In the genomic region with DNA sequence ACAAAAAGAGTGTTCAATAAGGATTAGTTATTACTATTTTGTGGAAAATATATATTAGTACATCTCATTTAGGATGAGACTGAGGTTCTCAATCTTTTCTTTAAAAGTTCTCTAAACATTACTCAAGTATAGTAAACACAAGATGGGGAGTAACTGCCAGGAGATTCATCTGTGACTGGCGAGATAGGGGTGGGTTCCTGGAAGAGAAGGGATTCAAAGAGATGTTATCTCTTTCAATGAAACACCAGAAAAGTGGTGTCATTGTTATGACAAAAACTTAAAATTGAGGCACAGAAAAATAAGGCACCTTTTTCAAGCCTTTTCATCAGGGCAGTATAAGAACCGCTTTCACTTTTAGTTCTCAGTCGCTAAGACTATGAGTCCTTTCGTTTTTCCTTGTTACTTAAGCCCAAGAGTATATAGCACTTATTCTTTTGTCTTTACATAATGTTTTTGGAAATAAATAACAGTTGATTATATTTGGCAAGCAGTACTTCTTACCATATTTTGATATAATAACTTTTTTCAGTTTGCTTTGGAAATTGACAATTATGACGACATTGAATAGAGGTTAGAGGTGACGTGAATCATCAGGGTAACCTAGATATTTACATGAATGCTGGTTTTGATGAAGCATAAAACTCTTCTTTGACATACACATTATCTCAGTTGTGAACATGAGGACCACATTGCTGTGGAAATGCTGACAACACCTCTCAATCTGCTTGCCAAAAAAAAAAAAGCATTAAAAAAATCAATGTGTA, we compare ENCODE assay signal across 1 cellular context.
TF ChIP-seq lines count a peak whose summit lies in the region.

No MANE protein-coding gene starts in this region.

TF ChIP-seq in K562, 482 proteins besides CTCF, POLR2A, EP300 and RAD21 (continued from another document and continues in another):
- TF ChIP-seq ATF7 (IDR thresholded peaks at IDR 0.05): peak; percentile 54; the same call in 1 of the 2 replicates
- no peak for TF ChIP-seq BRD9 (IDR thresholded peaks at IDR 0.05; ENCODE audit: low read depth, partially characterized antibody)
- TF ChIP-seq RBM25 (IDR thresholded peaks at IDR 0.05; ENCODE audit: low read depth, low read length, severe bottlenecking): no peak
- no peak for TF ChIP-seq NFRKB (IDR thresholded peaks at IDR 0.05; ENCODE audit: low read depth)
- TF ChIP-seq BRD4 (IDR thresholded peaks at IDR 0.05): no peak
- TF ChIP-seq SP1 (CRISPR knock-in tag; IDR thresholded peaks at IDR 0.05): no peak
- TF ChIP-seq RCOR1 (IDR thresholded peaks at IDR 0.05; ENCODE audit: borderline replicate concordance in 1 of 2, low read depth in 2 of 2, low read length in 2 of 2): peak in 1 of 2 experiments; percentile 75; a peak in 2 of 4 replicates
- no peak for TF ChIP-seq ZNF146 (CRISPR knock-in tag; IDR thresholded peaks at IDR 0.05; ENCODE audit: unreplicated experiment)
- TF ChIP-seq, protein P1, sequence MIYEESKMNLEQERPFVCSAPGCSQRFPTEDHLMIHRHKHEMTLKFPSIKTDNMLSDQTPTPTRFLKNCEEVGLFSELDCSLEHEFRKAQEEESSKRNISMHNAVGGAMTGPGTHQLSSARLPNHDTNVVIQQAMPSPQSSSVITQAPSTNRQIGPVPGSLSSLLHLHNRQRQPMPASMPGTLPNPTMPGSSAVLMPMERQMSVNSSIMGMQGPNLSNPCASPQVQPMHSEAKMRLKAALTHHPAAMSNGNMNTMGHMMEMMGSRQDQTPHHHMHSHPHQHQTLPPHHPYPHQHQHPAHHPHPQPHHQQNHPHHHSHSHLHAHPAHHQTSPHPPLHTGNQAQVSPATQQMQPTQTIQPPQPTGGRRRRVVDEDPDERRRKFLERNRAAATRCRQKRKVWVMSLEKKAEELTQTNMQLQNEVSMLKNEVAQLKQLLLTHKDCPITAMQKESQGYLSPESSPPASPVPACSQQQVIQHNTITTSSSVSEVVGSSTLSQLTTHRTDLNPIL (CRISPR knock-in tag; IDR thresholded peaks at IDR 0.05): no peak
- no peak for TF ChIP-seq FOXP1 (CRISPR knock-in tag; IDR thresholded peaks at IDR 0.05)
- no peak for TF ChIP-seq ZFPM2 (CRISPR knock-in tag; IDR thresholded peaks at IDR 0.05)
- TF ChIP-seq, protein P2, sequence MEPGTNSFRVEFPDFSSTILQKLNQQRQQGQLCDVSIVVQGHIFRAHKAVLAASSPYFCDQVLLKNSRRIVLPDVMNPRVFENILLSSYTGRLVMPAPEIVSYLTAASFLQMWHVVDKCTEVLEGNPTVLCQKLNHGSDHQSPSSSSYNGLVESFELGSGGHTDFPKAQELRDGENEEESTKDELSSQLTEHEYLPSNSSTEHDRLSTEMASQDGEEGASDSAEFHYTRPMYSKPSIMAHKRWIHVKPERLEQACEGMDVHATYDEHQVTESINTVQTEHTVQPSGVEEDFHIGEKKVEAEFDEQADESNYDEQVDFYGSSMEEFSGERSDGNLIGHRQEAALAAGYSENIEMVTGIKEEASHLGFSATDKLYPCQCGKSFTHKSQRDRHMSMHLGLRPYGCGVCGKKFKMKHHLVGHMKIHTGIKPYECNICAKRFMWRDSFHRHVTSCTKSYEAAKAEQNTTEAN (CRISPR knock-in tag; IDR thresholded peaks at IDR 0.05): no peak
- TF ChIP-seq ZNF316 (IDR thresholded peaks at IDR 0.05): no peak
- TF ChIP-seq SAFB2 (IDR thresholded peaks at IDR 0.05; ENCODE audit: borderline replicate concordance, low read depth, low read length, severe bottlenecking): no peak
- no peak for TF ChIP-seq FOS (IDR thresholded peaks at IDR 0.05; ENCODE audit: extremely low read depth, insufficient read length)
- TF ChIP-seq NFIX (CRISPR knock-in tag; IDR thresholded peaks at IDR 0.05; ENCODE audit: low read depth): no peak
- TF ChIP-seq, protein P3, sequence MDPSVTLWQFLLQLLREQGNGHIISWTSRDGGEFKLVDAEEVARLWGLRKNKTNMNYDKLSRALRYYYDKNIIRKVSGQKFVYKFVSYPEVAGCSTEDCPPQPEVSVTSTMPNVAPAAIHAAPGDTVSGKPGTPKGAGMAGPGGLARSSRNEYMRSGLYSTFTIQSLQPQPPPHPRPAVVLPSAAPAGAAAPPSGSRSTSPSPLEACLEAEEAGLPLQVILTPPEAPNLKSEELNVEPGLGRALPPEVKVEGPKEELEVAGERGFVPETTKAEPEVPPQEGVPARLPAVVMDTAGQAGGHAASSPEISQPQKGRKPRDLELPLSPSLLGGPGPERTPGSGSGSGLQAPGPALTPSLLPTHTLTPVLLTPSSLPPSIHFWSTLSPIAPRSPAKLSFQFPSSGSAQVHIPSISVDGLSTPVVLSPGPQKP (CRISPR knock-in tag; IDR thresholded peaks at IDR 0.05): no peak
- TF ChIP-seq EP400 (IDR thresholded peaks at IDR 0.05): peak; percentile 19; the same call in 1 of the 2 replicates
- TF ChIP-seq IRF2 (CRISPR knock-in tag; IDR thresholded peaks at IDR 0.05): no peak
- TF ChIP-seq MEIS2 (IDR thresholded peaks at IDR 0.05; ENCODE audit: partially characterized antibody): peak; percentile 40
- TF ChIP-seq, protein P4, sequence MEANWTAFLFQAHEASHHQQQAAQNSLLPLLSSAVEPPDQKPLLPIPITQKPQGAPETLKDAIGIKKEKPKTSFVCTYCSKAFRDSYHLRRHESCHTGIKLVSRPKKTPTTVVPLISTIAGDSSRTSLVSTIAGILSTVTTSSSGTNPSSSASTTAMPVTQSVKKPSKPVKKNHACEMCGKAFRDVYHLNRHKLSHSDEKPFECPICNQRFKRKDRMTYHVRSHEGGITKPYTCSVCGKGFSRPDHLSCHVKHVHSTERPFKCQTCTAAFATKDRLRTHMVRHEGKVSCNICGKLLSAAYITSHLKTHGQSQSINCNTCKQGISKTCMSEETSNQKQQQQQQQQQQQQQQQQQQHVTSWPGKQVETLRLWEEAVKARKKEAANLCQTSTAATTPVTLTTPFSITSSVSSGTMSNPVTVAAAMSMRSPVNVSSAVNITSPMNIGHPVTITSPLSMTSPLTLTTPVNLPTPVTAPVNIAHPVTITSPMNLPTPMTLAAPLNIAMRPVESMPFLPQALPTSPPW (CRISPR knock-in tag; IDR thresholded peaks at IDR 0.05): no peak; the same call in 1 of the 2 replicates
- no peak for TF ChIP-seq ZNF589 (CRISPR knock-in tag; IDR thresholded peaks at IDR 0.05; ENCODE audit: low read depth)
- TF ChIP-seq ETV1 (tag; conservative IDR thresholded peaks at IDR 0.05; ENCODE audit: low read depth): no peak
- peak in 1 of 2 experiments; percentile 64; a peak in 2 of 4 replicates for TF ChIP-seq KDM1A (IDR thresholded peaks at IDR 0.05)
- no peak for TF ChIP-seq CC2D1A (IDR thresholded peaks at IDR 0.05)
- TF ChIP-seq, protein P5, sequence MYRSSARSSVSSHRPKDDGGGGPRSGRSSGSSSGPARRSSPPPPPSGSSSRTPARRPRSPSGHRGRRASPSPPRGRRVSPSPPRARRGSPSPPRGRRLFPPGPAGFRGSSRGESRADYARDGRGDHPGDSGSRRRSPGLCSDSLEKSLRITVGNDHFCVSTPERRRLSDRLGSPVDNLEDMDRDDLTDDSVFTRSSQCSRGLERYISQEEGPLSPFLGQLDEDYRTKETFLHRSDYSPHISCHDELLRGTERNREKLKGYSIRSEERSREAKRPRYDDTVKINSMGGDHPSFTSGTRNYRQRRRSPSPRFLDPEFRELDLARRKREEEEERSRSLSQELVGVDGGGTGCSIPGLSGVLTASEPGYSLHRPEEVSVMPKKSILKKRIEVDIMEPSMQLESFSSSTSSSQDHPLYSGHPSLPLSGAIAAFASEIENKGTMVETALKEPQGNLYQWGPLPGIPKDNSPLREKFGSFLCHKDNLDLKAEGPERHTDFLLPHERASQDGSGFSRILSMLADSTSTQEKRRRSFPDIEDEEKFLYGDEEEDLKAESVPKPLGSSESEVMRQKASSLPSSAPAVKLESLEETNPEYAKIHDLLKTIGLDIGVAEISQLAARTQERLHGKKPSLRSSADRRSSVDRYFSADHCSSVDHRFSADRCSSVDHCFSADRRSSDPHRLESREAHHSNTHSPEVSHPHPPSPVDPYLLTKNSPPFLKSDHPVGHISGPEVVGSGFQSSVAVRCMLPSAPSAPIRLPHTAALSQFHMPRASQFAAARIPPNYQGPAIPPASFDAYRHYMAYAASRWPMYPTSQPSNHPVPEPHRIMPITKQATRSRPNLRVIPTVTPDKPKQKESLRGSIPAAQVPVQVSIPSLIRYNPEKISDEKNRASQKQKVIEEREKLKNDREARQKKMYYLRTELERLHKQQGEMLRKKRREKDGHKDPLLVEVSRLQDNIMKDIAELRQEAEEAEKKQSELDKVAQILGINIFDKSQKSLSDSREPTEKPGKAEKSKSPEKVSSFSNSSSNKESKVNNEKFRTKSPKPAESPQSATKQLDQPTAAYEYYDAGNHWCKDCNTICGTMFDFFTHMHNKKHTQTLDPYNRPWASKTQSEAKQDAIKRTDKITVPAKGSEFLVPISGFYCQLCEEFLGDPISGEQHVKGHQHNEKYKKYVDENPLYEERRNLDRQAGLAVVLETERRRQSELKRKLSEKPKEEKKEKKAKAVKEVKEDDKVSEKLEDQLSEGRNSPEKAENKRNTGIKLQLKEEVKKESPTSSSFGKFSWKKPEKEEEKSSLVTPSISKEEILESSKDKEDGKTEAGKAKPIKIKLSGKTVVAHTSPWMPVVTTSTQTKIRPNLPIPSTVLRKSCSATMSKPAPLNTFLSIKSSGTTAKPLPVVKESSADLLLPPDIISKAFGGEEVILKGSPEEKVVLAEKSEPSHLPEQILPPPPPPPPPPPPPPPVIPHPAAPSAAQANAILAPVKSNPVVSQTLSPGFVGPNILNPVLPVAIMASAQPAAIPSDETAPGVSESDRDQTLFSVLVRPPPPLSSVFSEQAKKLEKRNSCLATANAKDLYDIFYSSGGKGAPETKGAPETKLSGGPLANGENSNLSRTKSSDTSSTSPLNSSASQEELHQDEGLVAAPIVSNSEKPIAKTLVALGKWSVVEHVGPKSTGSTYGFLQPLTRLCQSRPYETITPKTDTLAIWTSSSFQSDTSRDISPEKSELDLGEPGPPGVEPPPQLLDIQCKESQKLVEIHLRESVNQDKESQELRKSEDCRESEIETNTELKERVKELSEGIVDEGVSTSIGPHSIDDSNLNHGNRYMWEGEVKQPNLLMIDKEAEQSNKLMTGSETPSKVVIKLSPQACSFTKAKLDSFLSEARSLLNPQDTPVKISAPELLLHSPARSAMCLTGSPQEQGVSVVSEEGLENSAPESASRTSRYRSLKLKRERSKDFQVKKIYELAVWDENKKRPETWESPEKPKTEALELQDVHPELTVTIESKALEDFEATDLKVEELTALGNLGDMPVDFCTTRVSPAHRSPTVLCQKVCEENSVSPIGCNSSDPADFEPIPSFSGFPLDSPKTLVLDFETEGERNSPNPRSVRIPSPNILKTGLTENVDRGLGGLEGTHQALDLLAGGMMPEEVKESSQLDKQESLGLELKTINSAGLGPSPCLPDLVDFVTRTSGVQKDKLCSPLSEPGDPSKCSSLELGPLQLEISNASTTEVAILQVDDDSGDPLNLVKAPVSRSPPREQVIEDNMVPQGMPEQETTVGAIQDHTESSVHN (IDR thresholded peaks at IDR 0.05; ENCODE audit: borderline replicate concordance in 1 of 2, low read depth in 1 of 2): peak in 1 of 2 experiments; percentile 41; a peak in 1 of 4 replicates
- TF ChIP-seq PHB2 (IDR thresholded peaks at IDR 0.05; ENCODE audit: low read depth): no peak
- TF ChIP-seq, protein P6, sequence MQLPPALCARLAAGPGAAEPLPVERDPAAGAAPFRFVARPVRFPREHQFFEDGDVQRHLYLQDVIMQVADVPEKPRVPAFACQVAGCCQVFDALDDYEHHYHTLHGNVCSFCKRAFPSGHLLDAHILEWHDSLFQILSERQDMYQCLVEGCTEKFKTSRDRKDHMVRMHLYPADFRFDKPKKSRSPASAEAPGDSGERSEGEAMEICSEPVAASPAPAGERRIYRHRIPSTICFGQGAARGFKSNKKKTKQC (CRISPR knock-in tag; IDR thresholded peaks at IDR 0.05): no peak
- TF ChIP-seq, protein P7, sequence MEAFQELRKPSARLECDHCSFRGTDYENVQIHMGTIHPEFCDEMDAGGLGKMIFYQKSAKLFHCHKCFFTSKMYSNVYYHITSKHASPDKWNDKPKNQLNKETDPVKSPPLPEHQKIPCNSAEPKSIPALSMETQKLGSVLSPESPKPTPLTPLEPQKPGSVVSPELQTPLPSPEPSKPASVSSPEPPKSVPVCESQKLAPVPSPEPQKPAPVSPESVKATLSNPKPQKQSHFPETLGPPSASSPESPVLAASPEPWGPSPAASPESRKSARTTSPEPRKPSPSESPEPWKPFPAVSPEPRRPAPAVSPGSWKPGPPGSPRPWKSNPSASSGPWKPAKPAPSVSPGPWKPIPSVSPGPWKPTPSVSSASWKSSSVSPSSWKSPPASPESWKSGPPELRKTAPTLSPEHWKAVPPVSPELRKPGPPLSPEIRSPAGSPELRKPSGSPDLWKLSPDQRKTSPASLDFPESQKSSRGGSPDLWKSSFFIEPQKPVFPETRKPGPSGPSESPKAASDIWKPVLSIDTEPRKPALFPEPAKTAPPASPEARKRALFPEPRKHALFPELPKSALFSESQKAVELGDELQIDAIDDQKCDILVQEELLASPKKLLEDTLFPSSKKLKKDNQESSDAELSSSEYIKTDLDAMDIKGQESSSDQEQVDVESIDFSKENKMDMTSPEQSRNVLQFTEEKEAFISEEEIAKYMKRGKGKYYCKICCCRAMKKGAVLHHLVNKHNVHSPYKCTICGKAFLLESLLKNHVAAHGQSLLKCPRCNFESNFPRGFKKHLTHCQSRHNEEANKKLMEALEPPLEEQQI (IDR thresholded peaks at IDR 0.05): peak; percentile 62
- TF ChIP-seq ZNF695 (CRISPR knock-in tag; IDR thresholded peaks at IDR 0.05): no peak
- TF ChIP-seq HMG20B (CRISPR knock-in tag; IDR thresholded peaks at IDR 0.05): no peak
- no peak for TF ChIP-seq CXXC5 (CRISPR knock-in tag; IDR thresholded peaks at IDR 0.05)
- 0 out of 2 replicates have a peak, but pooled peaks have one; percentile 48 for TF ChIP-seq ZNF766 (CRISPR knock-in tag; conservative IDR thresholded peaks at IDR 0.05)
- no peak for TF ChIP-seq ZNF384 (IDR thresholded peaks at IDR 0.05; ENCODE audit: low read depth, low read length)
- no peak for TF ChIP-seq YY1 (IDR thresholded peaks at IDR 0.05; ENCODE audit: borderline replicate concordance in 1 of 3, control insufficient read depth in 1 of 3, extremely low read depth in 1 of 3, insufficient read depth in 3 of 3, insufficient read length in 1 of 3, insufficient replicate concordance in 2 of 3, low read depth in 1 of 3, low read length in 2 of 3)
- no peak for TF ChIP-seq NONO (IDR thresholded peaks at IDR 0.05; ENCODE audit: low read depth in 2 of 2, low read length in 1 of 2)
- TF ChIP-seq ZNF764 (CRISPR knock-in tag; IDR thresholded peaks at IDR 0.05; ENCODE audit: low read depth): no peak
- no peak for TF ChIP-seq SETDB1 (IDR thresholded peaks at IDR 0.05; ENCODE audit: low read length)
- TF ChIP-seq, protein P8, sequence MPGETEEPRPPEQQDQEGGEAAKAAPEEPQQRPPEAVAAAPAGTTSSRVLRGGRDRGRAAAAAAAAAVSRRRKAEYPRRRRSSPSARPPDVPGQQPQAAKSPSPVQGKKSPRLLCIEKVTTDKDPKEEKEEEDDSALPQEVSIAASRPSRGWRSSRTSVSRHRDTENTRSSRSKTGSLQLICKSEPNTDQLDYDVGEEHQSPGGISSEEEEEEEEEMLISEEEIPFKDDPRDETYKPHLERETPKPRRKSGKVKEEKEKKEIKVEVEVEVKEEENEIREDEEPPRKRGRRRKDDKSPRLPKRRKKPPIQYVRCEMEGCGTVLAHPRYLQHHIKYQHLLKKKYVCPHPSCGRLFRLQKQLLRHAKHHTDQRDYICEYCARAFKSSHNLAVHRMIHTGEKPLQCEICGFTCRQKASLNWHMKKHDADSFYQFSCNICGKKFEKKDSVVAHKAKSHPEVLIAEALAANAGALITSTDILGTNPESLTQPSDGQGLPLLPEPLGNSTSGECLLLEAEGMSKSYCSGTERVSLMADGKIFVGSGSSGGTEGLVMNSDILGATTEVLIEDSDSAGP (CRISPR knock-in tag; IDR thresholded peaks at IDR 0.05): no peak
- no peak for TF ChIP-seq FOXA1 (IDR thresholded peaks at IDR 0.05; ENCODE audit: borderline replicate concordance)
- TF ChIP-seq CREBBP (IDR thresholded peaks at IDR 0.05; ENCODE audit: low read depth, low read length): no peak
